Comparison of ENCODE assay signal across 8 cellular contexts in genomic region chr1:100250264-100250663, GRCh38. TPM values are rescaled to one million over a fixed set of nuclear protein-coding genes. Genes with fewer than 3 reads are reported as not detected.
DNase-seq lines count a peak whose midpoint lies in the region; ATAC-seq and TF ChIP-seq lines count a peak whose summit lies in the region.

No MANE protein-coding gene starts in this region.

- H3K9me3 ChIP-seq in effector memory CD4-positive, alpha-beta T cell (ENCODE audit: control insufficient read depth, low read length) = no peaks in the 10 kb centered on the region
- no peaks in the 10 kb centered on the region for H3K9me3 ChIP-seq in neuron (ENCODE audit: low read length)

- no peaks in the 10 kb centered on the region for H3K27me3 ChIP-seq in effector memory CD4-positive, alpha-beta T cell (replicated peaks; ENCODE audit: control insufficient read depth, insufficient read depth, low read length, poor library complexity, severe bottlenecking)
- H3K27me3 ChIP-seq in neuron (ENCODE audit: insufficient read depth, low read length) (no peaks in the 10 kb centered on the region), foreskin keratinocyte (no peaks in the 10 kb centered on the region)

- no peak overlapping the region for H3K27ac Mint-ChIP-seq in activated T-helper 1 cell treated with anti-CD3 and anti-CD28 coated beads, Interleukin-12 subunit alpha, Interleukin-12 subunit beta, Interleukin-2, Interleukin-4 antibody, amounts not matched to agents 30 ng/mL and 10 ng/mL and 1 ng/mL, durations not matched to agents 14 hours and 24 hours and 36 hours

- DNase-seq in Ammon's horn (ENCODE audit: low spot score) (peak; percentile 4), foreskin keratinocyte (no peak), hippocampal formation (lab: John Stamatoyannopoulos, UW) (no peak), erythroblast (lab: John Stamatoyannopoulos, UW) (no peak)
- DNase-seq in Jurkat, Clone E6-1 (ENCODE audit: low read depth, low spot score) = no peak
- DNase-seq in effector memory CD4-positive, alpha-beta T cell = no peak
- no peak for DNase-seq in activated T-helper 1 cell treated with anti-CD3 and anti-CD28 coated beads, Interleukin-12 subunit alpha, Interleukin-12 subunit beta, Interleukin-2, Interleukin-4 antibody, amounts not matched to agents 30 ng/mL and 10 ng/mL and 1 ng/mL, durations not matched to agents 14 hours and 24 hours and 36 hours (ENCODE audit: low spot score)

- H3K27ac ChIP-seq in effector memory CD4-positive, alpha-beta T cell (ENCODE audit: insufficient read depth, low read length, poor library complexity, severe bottlenecking) = peak overlapping the region; percentile 84
- no peak overlapping the region for H3K27ac ChIP-seq in foreskin keratinocyte

- H3K36me3 ChIP-seq in effector memory CD4-positive, alpha-beta T cell (ENCODE audit: control insufficient read depth, insufficient read depth, low read length) = no peaks in the 10 kb centered on the region
- peaks cover 2% of the 10 kb centered on the region for H3K36me3 ChIP-seq in neuron (ENCODE audit: insufficient read depth, low read length)

- no peaks in the 10 kb centered on the region for H3K4me1 ChIP-seq in effector memory CD4-positive, alpha-beta T cell (ENCODE audit: control insufficient read depth, insufficient read depth, low read length, poor library complexity, severe bottlenecking)
- peaks cover 15% of the 10 kb centered on the region for H3K4me1 ChIP-seq in neuron (ENCODE audit: insufficient read depth, low read length)
- peaks cover 21% of the 10 kb centered on the region for H3K4me1 ChIP-seq in foreskin keratinocyte

- ATAC-seq in foreskin keratinocyte = no peak

- peaks cover 10% of the 10 kb centered on the region for H3K4me1 Mint-ChIP-seq in activated T-helper 1 cell treated with anti-CD3 and anti-CD28 coated beads, Interleukin-12 subunit alpha, Interleukin-12 subunit beta, Interleukin-2, Interleukin-4 antibody, amounts not matched to agents 30 ng/mL and 10 ng/mL and 1 ng/mL, durations not matched to agents 14 hours and 24 hours and 36 hours (ENCODE audit: low read depth)

- TF ChIP-seq POLR2A in erythroblast (IDR thresholded peaks at IDR 0.05; ENCODE audit: low read length) = no peak

- peaks cover 3% of the 10 kb centered on the region for H3K36me3 Mint-ChIP-seq in activated T-helper 1 cell treated with anti-CD3 and anti-CD28 coated beads, Interleukin-12 subunit alpha, Interleukin-12 subunit beta, Interleukin-2, Interleukin-4 antibody, amounts not matched to agents 30 ng/mL and 10 ng/mL and 1 ng/mL, durations not matched to agents 14 hours and 24 hours and 36 hours (ENCODE audit: low read depth)

- H3K27me3 Mint-ChIP-seq in activated T-helper 1 cell treated with anti-CD3 and anti-CD28 coated beads, Interleukin-12 subunit alpha, Interleukin-12 subunit beta, Interleukin-2, Interleukin-4 antibody, amounts not matched to agents 30 ng/mL and 10 ng/mL and 1 ng/mL, durations not matched to agents 14 hours and 24 hours and 36 hours (ENCODE audit: insufficient read depth) = peaks cover 12% of the 10 kb centered on the region

- peak overlapping the region; percentile 98 for H3K4me3 ChIP-seq in Jurkat, Clone E6-1 (ENCODE audit: low read length)
- H3K4me3 ChIP-seq in effector memory CD4-positive, alpha-beta T cell (ENCODE audit: insufficient read depth, low read depth, low read length, poor library complexity, severe bottlenecking) = peak overlapping the region; percentile 98
- H3K4me3 ChIP-seq in neuron (ENCODE audit: low read length) = peak overlapping the region; percentile 80

- TF ChIP-seq CTCF in foreskin keratinocyte (conservative IDR thresholded peaks at IDR 0.05) = no peak

- H3K9me3 Mint-ChIP-seq in activated T-helper 1 cell treated with anti-CD3 and anti-CD28 coated beads, Interleukin-12 subunit alpha, Interleukin-12 subunit beta, Interleukin-2, Interleukin-4 antibody, amounts not matched to agents 30 ng/mL and 10 ng/mL and 1 ng/mL, durations not matched to agents 14 hours and 24 hours and 36 hours = no peaks in the 10 kb centered on the region

- H2AFZ ChIP-seq in neuron (ENCODE audit: low read depth, low read length) = peak overlapping the region; percentile 85

- no peak overlapping the region for H3K4me3 Mint-ChIP-seq in activated T-helper 1 cell treated with anti-CD3 and anti-CD28 coated beads, Interleukin-12 subunit alpha, Interleukin-12 subunit beta, Interleukin-2, Interleukin-4 antibody, amounts not matched to agents 30 ng/mL and 10 ng/mL and 1 ng/mL, durations not matched to agents 14 hours and 24 hours and 36 hours

- intact Hi-C loops in activated T-helper 1 cell treated with anti-CD3 and anti-CD28 coated beads, Interleukin-12 subunit alpha, Interleukin-12 subunit beta, Interleukin-2, Interleukin-4 antibody, amounts not matched to agents 30 ng/mL and 10 ng/mL and 1 ng/mL, durations not matched to agents 14 hours and 24 hours and 36 hours (cut with micrococcal nuclease) = loop anchor here (5.0 kb wide), 1 partner anchor 278 kb away; no protein-coding TSS in a partner anchor

RNA-seq across cellular contexts. Expression of gene DBT, which starts 0.6 kb away (rescaled TPM):
- polyA plus RNA-seq in Jurkat, Clone E6-1 (2012; ENCODE audit: insufficient read depth, insufficient read length) = 5.5 TPM
- 9.6 and 10.5 TPM in 2 replicates for total RNA-seq in foreskin keratinocyte
- 1.8 and 2.2 TPM in 2 replicates for polyA plus RNA-seq in foreskin keratinocyte
- 11.3 and 11.7 TPM in 2 replicates for total RNA-seq in activated T-helper 1 cell treated with anti-CD3 and anti-CD28 coated beads, Interleukin-12 subunit alpha, Interleukin-12 subunit beta, Interleukin-2, Interleukin-4 antibody, amounts not matched to agents 30 ng/mL and 10 ng/mL and 1 ng/mL, durations not matched to agents 14 hours and 24 hours and 36 hours

RNA-seq across cellular contexts. Expression of gene RTCA, which starts 15.8 kb away (rescaled TPM):
- polyA plus RNA-seq in Jurkat, Clone E6-1 (2012; ENCODE audit: insufficient read depth, insufficient read length) = 45.8 TPM
- total RNA-seq in foreskin keratinocyte = 36.3 and 40.7 TPM in 2 replicates
- polyA plus RNA-seq in foreskin keratinocyte = 32.8 and 33.9 TPM in 2 replicates
- 48.1 and 52.0 TPM in 2 replicates for total RNA-seq in activated T-helper 1 cell treated with anti-CD3 and anti-CD28 coated beads, Interleukin-12 subunit alpha, Interleukin-12 subunit beta, Interleukin-2, Interleukin-4 antibody, amounts not matched to agents 30 ng/mL and 10 ng/mL and 1 ng/mL, durations not matched to agents 14 hours and 24 hours and 36 hours
